In genomic region chr4:125736057-125736456, GRCh38 we compare ENCODE assay signal across 12 cellular contexts.
DNase-seq lines count a peak whose midpoint lies in the region; TF ChIP-seq lines count a peak whose summit lies in the region.
"Had no signal": no experiment of that assay in that cellular context is flagged by ENCODE, and none has a peak within 500 bp of the region (broad histone marks: within the 10 kb centered on the region; RNA-seq: fewer than 3 reads in every experiment).

No MANE protein-coding gene starts in this region.

- H3K36me3 ChIP-seq in HUES48 (ENCODE audit: control insufficient read depth, insufficient read depth, low read length), result no peaks in the 10 kb centered on the region
- H3K36me3 ChIP-seq in iPS-18a (ENCODE audit: control insufficient read depth, low read depth, low read length), result no peaks in the 10 kb centered on the region

- H3K4me1 ChIP-seq in HUES48 (ENCODE audit: control insufficient read depth, insufficient read depth, low read length) (peaks cover 32% of the 10 kb centered on the region), iPS-18a (ENCODE audit: control insufficient read depth, low read depth, low read length) (peaks cover 40% of the 10 kb centered on the region)

- H3K9me3 ChIP-seq in HUES48 (ENCODE audit: control insufficient read depth, insufficient read depth, low read length) (no peaks in the 10 kb centered on the region), iPS-18a (ENCODE audit: control insufficient read depth, low read depth, low read length) (no peaks in the 10 kb centered on the region)

- H3K27me3 ChIP-seq in HUES48 (ENCODE audit: control insufficient read depth, insufficient read depth, low read length) (no peaks in the 10 kb centered on the region), iPS-18a (ENCODE audit: control insufficient read depth, insufficient read depth, low read length) (no peaks in the 10 kb centered on the region)

- TF ChIP-seq CTCF in AG09309 (IDR thresholded peaks at IDR 0.05; ENCODE audit: control insufficient read depth, insufficient read depth, low read depth, low read length, missing control alignments), result peak; percentile 30
- TF ChIP-seq CTCF in astrocyte of the cerebellum (IDR thresholded peaks at IDR 0.05; ENCODE audit: low read depth, low read length, missing control alignments), result peak; percentile 19

- peak overlapping the region; percentile 92 for H3K27ac ChIP-seq in HUES48 (ENCODE audit: low read depth, low read length)
- peak overlapping the region; percentile 90 for H3K27ac ChIP-seq in iPS-18a (ENCODE audit: low read length)

- in situ Hi-C loops in astrocyte of the cerebellum (cut with HindIII; ENCODE audit: low sequenced_read_pairs), result no loop called here

- DNase-seq in AG09309 (ENCODE audit: low read depth) (no peak), astrocyte of the cerebellum (ENCODE audit: low read depth) (no peak), AML-193 (lab: John Stamatoyannopoulos, UW) (no peak), NCI-H146 treated with DMSO at 0.1 percent for 48 hours (lab: John Stamatoyannopoulos, UW; ENCODE audit: unreplicated experiment) (no peak), SIG-M5 (lab: John Stamatoyannopoulos, UW) (no peak)
- DNase-seq in stimulated activated CD4-positive, alpha-beta T cell treated with anti-CD3 and anti-CD28 coated beads, Interleukin-2, amount 100 ng/mL, for 48 hours, result no peak
- DNase-seq: cerebellar nuclear complex, kidney, MV-4-11, small intestine had no signal

- H3K4me3 ChIP-seq in AG09309 (ENCODE audit: control insufficient read depth, low read depth, low read length) (no peak overlapping the region), HUES48 (ENCODE audit: low read depth, low read length) (no peak overlapping the region), astrocyte of the cerebellum (ENCODE audit: low read depth, low read length) (no peak overlapping the region), iPS-18a (ENCODE audit: low read length) (no peak overlapping the region)

- no peak overlapping the region for H3K9ac ChIP-seq in HUES48 (ENCODE audit: low read depth, low read length)
- peak overlapping the region; percentile 69 for H3K9ac ChIP-seq in iPS-18a (ENCODE audit: low read length)
